ENCODE assay signal across 8 cellular contexts in genomic region chr22:40950888-40951794, GRCh38. TPM values are rescaled to one million over a fixed set of nuclear protein-coding genes. Genes with fewer than 3 reads are reported as not detected.
A peak's percentile ranks its signal among the peaks of the same experiment; 100 is the strongest.
DNase-seq lines count a peak whose midpoint lies in the region; TF ChIP-seq lines count a peak whose summit lies in the region.

Gene RBX1 (plus strand): TSS chr22:40951378. CDS start chr22:40951399, 21 bp downstream.

- peak within 1 kb of the TSS; percentile 96 to 99 (median 97) for H3K27ac Mint-ChIP-seq in nephron
- H3K27ac Mint-ChIP-seq in stimulated activated naive CD8-positive, alpha-beta T cell treated with anti-CD3 and anti-CD28 coated beads, Interleukin-15, Interleukin-2, amounts not matched to agents 100 ng/mL and 50 ng/mL, for 24 hours, result peak within 1 kb of the TSS; percentile 99

- peak within 1 kb of the TSS; percentile 94 to 99 (median 99) for H3K4me3 Mint-ChIP-seq in nephron
- H3K4me3 Mint-ChIP-seq in stimulated activated naive CD8-positive, alpha-beta T cell treated with anti-CD3 and anti-CD28 coated beads, Interleukin-15, Interleukin-2, amounts not matched to agents 100 ng/mL and 50 ng/mL, for 24 hours, result peak within 1 kb of the TSS; percentile 99

- no peaks in the 10 kb centered on the region for H3K27me3 ChIP-seq in H7 (ENCODE audit: control insufficient read depth, insufficient read depth, low read length)

- H3K36me3 ChIP-seq in H7 (replicated peaks; ENCODE audit: control insufficient read depth, insufficient read depth, low read length), result peaks cover 9% of the 10 kb centered on the region

- peaks cover 22% of the 10 kb centered on the region for H3K36me3 Mint-ChIP-seq in nephron (ENCODE audit: low read depth)
- peaks cover 32% of the 10 kb centered on the region for H3K36me3 Mint-ChIP-seq in stimulated activated naive CD8-positive, alpha-beta T cell treated with anti-CD3 and anti-CD28 coated beads, Interleukin-15, Interleukin-2, amounts not matched to agents 100 ng/mL and 50 ng/mL, for 24 hours (ENCODE audit: low read depth)

- H3K27me3 Mint-ChIP-seq in nephron (ENCODE audit: low read depth), result no peaks in the 10 kb centered on the region
- H3K27me3 Mint-ChIP-seq in stimulated activated naive CD8-positive, alpha-beta T cell treated with anti-CD3 and anti-CD28 coated beads, Interleukin-15, Interleukin-2, amounts not matched to agents 100 ng/mL and 50 ng/mL, for 24 hours, result no peaks in the 10 kb centered on the region

- no peak for TF ChIP-seq CTCF in fibroblast of the aortic adventitia (IDR thresholded peaks at IDR 0.05; ENCODE audit: insufficient read depth, low read length)
- no peak for TF ChIP-seq CTCF in nephron (IDR thresholded peaks at IDR 0.05; ENCODE audit: unreplicated experiment in 3 of 3)

- peak within 1 kb of the TSS; percentile 76 for H3K4me3 ChIP-seq in H7 (ENCODE audit: insufficient read depth, low read depth, low read length)
- H3K4me3 ChIP-seq in fibroblast of the aortic adventitia (ENCODE audit: low read depth, low read length), result peak within 1 kb of the TSS; percentile 97

- H3K4me1 Mint-ChIP-seq in nephron, result peaks cover 21% of the 10 kb centered on the region
- H3K4me1 Mint-ChIP-seq in stimulated activated naive CD8-positive, alpha-beta T cell treated with anti-CD3 and anti-CD28 coated beads, Interleukin-15, Interleukin-2, amounts not matched to agents 100 ng/mL and 50 ng/mL, for 24 hours (ENCODE audit: low read depth), result peaks cover 36% of the 10 kb centered on the region

- DNase-seq in ELF-1 (ENCODE audit: low read depth, low spot score) (peak; percentile 99), H7 (peak; percentile 99), M059J (ENCODE audit: low read depth) (peak; percentile 94), SHP77 (lab: John Stamatoyannopoulos, UW) (peak; percentile 96 to 97), fibroblast of the aortic adventitia (ENCODE audit: low read depth) (peak; percentile 97)
- DNase-seq in activated effector memory CD4-positive, alpha-beta T cell treated with anti-CD3 and anti-CD28 coated beads, Interleukin-2, amount 50 U/mL, for 16 hours, result peak; percentile 99

- H3K9me3 Mint-ChIP-seq in nephron, result no peaks in the 10 kb centered on the region
- no peaks in the 10 kb centered on the region for H3K9me3 Mint-ChIP-seq in stimulated activated naive CD8-positive, alpha-beta T cell treated with anti-CD3 and anti-CD28 coated beads, Interleukin-15, Interleukin-2, amounts not matched to agents 100 ng/mL and 50 ng/mL, for 24 hours

RNA-seq across cellular contexts. Expression of gene RBX1, which starts in this region (rescaled TPM):
- total RNA-seq in H7 (2014; rRNA removed; shearing (Covaris generic)), result 64.5 and 72.7 TPM in 2 replicates
- total RNA-seq in M059J (2014; rRNA removed; shearing (Covaris generic)), result 67.1 and 68.5 TPM in 2 replicates
- 12.8 and 73.1 TPM in 2 replicates for total RNA-seq in fibroblast of the aortic adventitia (ENCODE audit: low replicate concordance)

Comparison
In these comparisons a context has a peak if more than half of its experiments do, and no peak if none do; other contexts are left out.
1. Peak in every context shown above with its lines: DNase-seq and H3K4me3 ChIP-seq.